27 cellular contexts compared by ENCODE assay signal in the genomic region with DNA sequence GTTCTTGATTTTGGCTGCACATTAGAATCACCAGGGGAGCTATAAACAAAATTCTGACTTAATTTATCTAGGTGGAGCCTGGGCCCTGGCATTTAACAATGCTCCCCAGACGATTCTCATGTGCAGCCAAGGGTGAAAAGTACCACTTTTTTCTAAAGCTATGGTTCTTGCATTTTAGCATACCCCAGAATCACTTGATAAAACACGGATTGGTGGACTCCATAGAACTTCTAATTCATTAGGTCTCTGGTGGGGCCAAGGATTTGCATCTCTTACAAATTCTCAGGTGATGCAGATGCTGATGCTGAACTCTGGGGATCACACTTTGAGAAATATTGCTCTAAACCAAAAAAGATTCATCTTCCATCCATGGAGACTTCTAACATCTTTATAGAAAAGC.
"Had no signal": no experiment of that assay in that cellular context is flagged by ENCODE, and none has a peak within 500 bp of the region (broad histone marks: within the 10 kb centered on the region; RNA-seq: fewer than 3 reads in every experiment).

No MANE protein-coding gene starts in this region.

- DNase-seq: activated CD4-positive, alpha-beta memory T cell treated with anti-CD3 and anti-CD28 coated beads for 36 hours; activated CD4-positive, alpha-beta T cell treated with anti-CD3 and anti-CD28 coated beads, Interleukin-2, amount 10 ng/mL, durations not matched to agents 7 days and 5 days; activated CD4-positive, CD25-positive, alpha-beta regulatory T cell; activated CD8-positive, alpha-beta memory T cell treated with anti-CD3 and anti-CD28 coated beads for 24 hours; activated gamma-delta T cell; activated naive CD4-positive, alpha-beta T cell treated with anti-CD3 and anti-CD28 coated beads for 36 hours; activated T-cell treated with anti-CD3 and anti-CD28 coated beads, Interleukin-2, amount 50 U/mL, for 4 hours; amygdala; MG63; MV-4-11; NCI-H1930; NCI-H2107; NCI-H2227 treated with DMSO at 0.1 percent for 48 hours; NCI-H524 treated with DMSO at 0.1 percent for 48 hours; NCI-H774; Peyer's patch; Right ventricle myocardium superior; SJCRH30; SK-N-SH; T-helper 1 cell had no signal

- H3K4me3 Mint-ChIP-seq: activated CD4-positive, alpha-beta memory T cell treated with anti-CD3 and anti-CD28 coated beads for 36 hours; activated CD4-positive, alpha-beta T cell treated with anti-CD3 and anti-CD28 coated beads, Interleukin-2, amount 10 ng/mL, durations not matched to agents 7 days and 5 days; activated naive CD4-positive, alpha-beta T cell treated with anti-CD3 and anti-CD28 coated beads for 36 hours; activated naive CD8-positive, alpha-beta T cell; activated T-cell treated with anti-CD3 and anti-CD28 coated beads, Interleukin-2, amount 50 U/mL, for 4 hours; activated T-helper 17 cell treated with anti-CD3 and anti-CD28 coated beads, Interleukin-2, amount 50 U/mL, for 72 hours; brain; central memory CD8-positive, alpha-beta T cell had no signal

- H3K9me3 Mint-ChIP-seq: activated CD4-positive, alpha-beta memory T cell treated with anti-CD3 and anti-CD28 coated beads for 36 hours; activated CD4-positive, alpha-beta T cell treated with anti-CD3 and anti-CD28 coated beads, Interleukin-2, amount 10 ng/mL, durations not matched to agents 7 days and 5 days; activated naive CD4-positive, alpha-beta T cell treated with anti-CD3 and anti-CD28 coated beads for 36 hours; activated T-cell treated with anti-CD3 and anti-CD28 coated beads, Interleukin-2, amount 50 U/mL, for 4 hours; activated T-helper 17 cell treated with anti-CD3 and anti-CD28 coated beads, Interleukin-2, amount 50 U/mL, for 72 hours; central memory CD8-positive, alpha-beta T cell had no signal

- H3K36me3 Mint-ChIP-seq: activated CD4-positive, alpha-beta memory T cell treated with anti-CD3 and anti-CD28 coated beads for 36 hours had no signal

- H3K4me1 Mint-ChIP-seq: activated CD4-positive, alpha-beta T cell treated with anti-CD3 and anti-CD28 coated beads, Interleukin-2, amount 10 ng/mL, durations not matched to agents 7 days and 5 days; activated T-helper 17 cell treated with anti-CD3 and anti-CD28 coated beads, Interleukin-2, amount 50 U/mL, for 72 hours; central memory CD8-positive, alpha-beta T cell had no signal

- H3K27ac ChIP-seq: KMS-11, Peyer's patch, RWPE1, SJCRH30, VCaP had no signal

- H3K27me3 Mint-ChIP-seq: activated CD4-positive, alpha-beta memory T cell treated with anti-CD3 and anti-CD28 coated beads for 36 hours; activated CD4-positive, alpha-beta T cell treated with anti-CD3 and anti-CD28 coated beads, Interleukin-2, amount 10 ng/mL, durations not matched to agents 7 days and 5 days; activated naive CD8-positive, alpha-beta T cell; activated T-helper 17 cell treated with anti-CD3 and anti-CD28 coated beads, Interleukin-2, amount 50 U/mL, for 72 hours; brain; central memory CD8-positive, alpha-beta T cell had no signal

- H3K27ac Mint-ChIP-seq: activated CD4-positive, alpha-beta memory T cell treated with anti-CD3 and anti-CD28 coated beads for 36 hours; activated CD4-positive, alpha-beta T cell treated with anti-CD3 and anti-CD28 coated beads, Interleukin-2, amount 10 ng/mL, durations not matched to agents 7 days and 5 days; activated naive CD4-positive, alpha-beta T cell treated with anti-CD3 and anti-CD28 coated beads for 36 hours; activated naive CD8-positive, alpha-beta T cell; activated T-helper 17 cell treated with anti-CD3 and anti-CD28 coated beads, Interleukin-2, amount 50 U/mL, for 72 hours; brain had no signal

- ATAC-seq: activated T-cell treated with anti-CD3 and anti-CD28 coated beads, Interleukin-2, amount 50 U/mL, for 4 hours; activated T-helper 17 cell treated with anti-CD3 and anti-CD28 coated beads, Interleukin-2, amount 50 U/mL, for 72 hours had no signal
